1 cellular context compared by ENCODE assay signal in genomic region chr5:177388521-177389052, GRCh38.
TF ChIP-seq lines count a peak whose summit lies in the region.

No MANE protein-coding gene starts in this region.

TF ChIP-seq in A549, 52 proteins besides CTCF, POLR2A, EP300 and RAD21:
- TF ChIP-seq E2F6 (IDR thresholded peaks at IDR 0.05; ENCODE audit: borderline replicate concordance, low read depth): no peak
- TF ChIP-seq MAFK (IDR thresholded peaks at IDR 0.05; ENCODE audit: partially characterized antibody): peak; percentile 33
